1 cellular context compared by ENCODE assay signal in genomic region chr3:119681279-119681678, GRCh38.
TF ChIP-seq lines count a peak whose summit lies in the region.

No MANE protein-coding gene starts in this region.

TF ChIP-seq in SK-N-SH, 30 proteins besides CTCF, POLR2A, EP300 and RAD21 (continued from another document):
- TF ChIP-seq RCOR1 (IDR thresholded peaks at IDR 0.05; ENCODE audit: low read length), result peak; percentile 47; the same call in 1 of the 2 replicates
- no peak for TF ChIP-seq FOXJ3 (CRISPR knock-in tag; IDR thresholded peaks at IDR 0.05)
- no peak for TF ChIP-seq EZH2phosphoT487 (IDR thresholded peaks at IDR 0.05; ENCODE audit: borderline replicate concordance, low read depth)
- TF ChIP-seq ZBTB33 (IDR thresholded peaks at IDR 0.05; ENCODE audit: borderline replicate concordance, low read depth), result no peak
- peak; percentile 91 for TF ChIP-seq TCF12 (IDR thresholded peaks at IDR 0.05)
- TF ChIP-seq, protein P1, sequence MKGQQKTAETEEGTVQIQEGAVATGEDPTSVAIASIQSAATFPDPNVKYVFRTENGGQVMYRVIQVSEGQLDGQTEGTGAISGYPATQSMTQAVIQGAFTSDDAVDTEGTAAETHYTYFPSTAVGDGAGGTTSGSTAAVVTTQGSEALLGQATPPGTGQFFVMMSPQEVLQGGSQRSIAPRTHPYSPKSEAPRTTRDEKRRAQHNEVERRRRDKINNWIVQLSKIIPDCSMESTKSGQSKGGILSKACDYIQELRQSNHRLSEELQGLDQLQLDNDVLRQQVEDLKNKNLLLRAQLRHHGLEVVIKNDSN (IDR thresholded peaks at IDR 0.05; ENCODE audit: borderline replicate concordance, low read depth), result no peak
TF ChIP-seq in SK-N-SH: peak in this region for 4.
